9 cellular contexts compared by ENCODE assay signal in genomic region chr2:20449501-20450200, GRCh38. TPM values are rescaled to one million over a fixed set of nuclear protein-coding genes. Genes with fewer than 3 reads are reported as not detected.
A peak's percentile ranks its signal among the peaks of the same experiment; 100 is the strongest.
DNase-seq lines count a peak whose midpoint lies in the region; ATAC-seq, FAIRE-seq and TF ChIP-seq lines count a peak whose summit lies in the region.
"Had no signal": no experiment of that assay in that cellular context is flagged by ENCODE, and none has a peak within 500 bp of the region (broad histone marks: within the 10 kb centered on the region; RNA-seq: fewer than 3 reads in every experiment).

No MANE protein-coding gene starts in this region.

- peak overlapping the region in 1 of 10 donors; percentile 18 for H3K27ac Mint-ChIP-seq in naive thymus-derived CD8-positive, alpha-beta T cell

- peak overlapping the region; percentile 46 to 95; a peak in 5 of 6 replicates for H3K27ac ChIP-seq in A549
- H3K27ac ChIP-seq in ectodermal cell (ENCODE audit: insufficient read depth, low read depth, low read length, poor library complexity, severe bottlenecking): no peak overlapping the region

- no peak overlapping the region for H3K9ac ChIP-seq in Loucy (ENCODE audit: low read depth, low read length, poor library complexity, severe bottlenecking)

- no peaks in the 10 kb centered on the region for H3K9me3 ChIP-seq in A549
- H3K9me3 ChIP-seq in Loucy (ENCODE audit: insufficient read depth, low read depth, low read length): no peaks in the 10 kb centered on the region
- H3K9me3 ChIP-seq in ectodermal cell (ENCODE audit: control insufficient read depth, low read length): no peaks in the 10 kb centered on the region

- in situ Hi-C loops in GM13976 (cut with MboI; ENCODE audit: low sequenced_read_pairs, unreplicated experiment): no loop called here

- CTCF ChIA-PET in A549 (lab: Yijun Ruan, JAX): interaction anchor here (0.9 to 10.5 kb wide), 10 partner anchors 11 to 202 kb away, joined by 3 to 210 read pairs (median 4); partner anchors contain the start of gene HS1BP3

- no peak for TF ChIP-seq POLR2A in A549 (IDR thresholded peaks at IDR 0.05; ENCODE audit: low read length)

- no peaks in the 10 kb centered on the region for H3K9me2 ChIP-seq in Loucy (replicated peaks; ENCODE audit: low read depth, low read length)

- H3K4me1 Mint-ChIP-seq in naive thymus-derived CD8-positive, alpha-beta T cell: peaks cover 0 to 15% (median 7%) of the 10 kb centered on the region in 4 donors

- peak overlapping the region; percentile 72; the same call in 1 of the 2 replicates for H2AFZ ChIP-seq in Loucy (ENCODE audit: low read length)

- H3K4me3 ChIP-seq in A549 (peak overlapping the region; percentile 90), Loucy (ENCODE audit: low read length, poor library complexity, severe bottlenecking) (no peak overlapping the region), ectodermal cell (ENCODE audit: insufficient read depth, low read depth, low read length) (peak overlapping the region; percentile 89)

- TF ChIP-seq CTCF in A549 (IDR thresholded peaks at IDR 0.05) (no peak), Loucy (conservative IDR thresholded peaks at IDR 0.05; ENCODE audit: low read length) (no peak), GM13976 (IDR thresholded peaks at IDR 0.05; ENCODE audit: borderline replicate concordance, control extremely low read depth, extremely low read depth, insufficient read depth, missing control alignments) (no peak)

- no peaks in the 10 kb centered on the region for H4K20me1 ChIP-seq in Loucy (ENCODE audit: insufficient read depth, low read length, poor library complexity, severe bottlenecking)

- H3K9me3 Mint-ChIP-seq in naive thymus-derived CD8-positive, alpha-beta T cell: no peaks in the 10 kb centered on the region

- no peaks in the 10 kb centered on the region for H3K27me3 ChIP-seq in Loucy (ENCODE audit: insufficient read depth, low read length, poor library complexity, severe bottlenecking)
- peaks cover 4% of the 10 kb centered on the region for H3K27me3 ChIP-seq in ectodermal cell (ENCODE audit: control insufficient read depth, insufficient read depth, low read length, poor library complexity, severe bottlenecking)

- no peaks in the 10 kb centered on the region for H3F3A ChIP-seq in Loucy (ENCODE audit: low read depth)

- no peaks in the 10 kb centered on the region for H3K79me2 ChIP-seq in Loucy (ENCODE audit: insufficient read depth, low read length)

- peaks cover 36% of the 10 kb centered on the region for H3K4me1 ChIP-seq in A549
- H3K4me1 ChIP-seq in Loucy (ENCODE audit: insufficient read depth, low read length, poor library complexity, severe bottlenecking): peaks cover 26% of the 10 kb centered on the region
- peaks cover 23% of the 10 kb centered on the region for H3K4me1 ChIP-seq in ectodermal cell (ENCODE audit: control insufficient read depth, insufficient read depth, low read length)

- H3K4me2 ChIP-seq in A549: peak overlapping the region; percentile 82
- peak overlapping the region; percentile 43 for H3K4me2 ChIP-seq in Loucy (ENCODE audit: low read depth, low read length, poor library complexity, severe bottlenecking)

- no peak for TF ChIP-seq EP300 in A549 (IDR thresholded peaks at IDR 0.05)

- H3K36me3 Mint-ChIP-seq in naive thymus-derived CD8-positive, alpha-beta T cell: peaks cover 0 to 2% (median 0%) of the 10 kb centered on the region in 3 donors

- peak overlapping the region in 6 of 10 donors; percentile 31 to 83 (median 64) for H3K4me3 Mint-ChIP-seq in naive thymus-derived CD8-positive, alpha-beta T cell

- 65% methylated on average over 7 of the region's 7 CpGs for WGBS in A549 (ENCODE audit: missing lambda C conversion rate)
- 55 to 60% methylated on average over 7 of the region's 7 CpGs for WGBS in ectodermal cell, 2 experiments

- TF ChIP-seq RAD21 in A549 (conservative IDR thresholded peaks at IDR 0.05 in 1 of 2, IDR thresholded peaks at IDR 0.05 in 1 of 2): no peak

- DNase-seq in A549 (ENCODE audit: low read depth in 1 of 2, low spot score in 1 of 2) (peak; percentile 42 to 49), GM13976 (ENCODE audit: low spot score) (no peak)
- no peak for DNase-seq in naive thymus-derived CD8-positive, alpha-beta T cell
- DNase-seq in stimulated activated CD4-positive, alpha-beta T cell treated with anti-CD3 and anti-CD28 coated beads, Interleukin-4, amount 100 ng/mL, for 4 hours: no peak

- peaks cover 8 to 15% (median 12%) of the 10 kb centered on the region in 5 donors for H3K27me3 Mint-ChIP-seq in naive thymus-derived CD8-positive, alpha-beta T cell

- ATAC-seq in A549 (no peak), GM19397 (IDR thresholded peaks at IDR 0.05; ENCODE audit: unreplicated experiment) (no peak), HG03135 (IDR thresholded peaks at IDR 0.05; ENCODE audit: unreplicated experiment) (no peak)
- ATAC-seq in naive thymus-derived CD8-positive, alpha-beta T cell: no peak

- FAIRE-seq in A549 (lab: Jason Lieb, UNC): no peak
- FAIRE-seq: TTC549 had no signal

- POLR2A ChIA-PET in A549 (lab: Yijun Ruan, JAX): interaction anchor here (0.6 to 5.5 kb wide), 15 partner anchors 9 to 192 kb away, joined by 3 to 137 read pairs (median 4); no protein-coding TSS in a partner anchor
- POLR2A ChIA-PET in naive thymus-derived CD8-positive, alpha-beta T cell (lab: Charles Lee): interaction anchor here (1.0 to 5.1 kb wide), 2 partner anchors 100 to 201 kb away, joined by 4 to 65 read pairs; partner anchors contain the start of gene HS1BP3

- H3K36me3 ChIP-seq in Loucy (ENCODE audit: insufficient read depth, low read length) (no peaks in the 10 kb centered on the region), ectodermal cell (ENCODE audit: control insufficient read depth, insufficient read depth, low read length) (no peaks in the 10 kb centered on the region)

TF ChIP-seq in A549, 52 proteins besides CTCF, POLR2A, EP300 and RAD21 (continues in another document):
- TF ChIP-seq MAFK (IDR thresholded peaks at IDR 0.05; ENCODE audit: partially characterized antibody): no peak
- TF ChIP-seq FOSB (CRISPR knock-in tag; IDR thresholded peaks at IDR 0.05): peak; percentile 80; the same call in 1 of the 2 replicates
- no peak for TF ChIP-seq ZNF302 (CRISPR knock-in tag; IDR thresholded peaks at IDR 0.05)
- TF ChIP-seq HOXB5 (CRISPR knock-in tag; IDR thresholded peaks at IDR 0.05): 0 out of 2 replicates have a peak, but pooled peaks have one; percentile 45
- peak; percentile 93 for TF ChIP-seq RARB (CRISPR knock-in tag; IDR thresholded peaks at IDR 0.05)
- no peak for TF ChIP-seq PHF8 (IDR thresholded peaks at IDR 0.05; ENCODE audit: borderline replicate concordance, low read depth)
- no peak for TF ChIP-seq CHD4 (IDR thresholded peaks at IDR 0.05; ENCODE audit: borderline replicate concordance)
- no peak for TF ChIP-seq USF2 (IDR thresholded peaks at IDR 0.05)
- TF ChIP-seq KDM5A (IDR thresholded peaks at IDR 0.05): no peak
- peak; percentile 95 for TF ChIP-seq HOXA7 (CRISPR knock-in tag; IDR thresholded peaks at IDR 0.05)
- no peak for TF ChIP-seq RCOR1 (IDR thresholded peaks at IDR 0.05; ENCODE audit: low read depth, low read length)
- peak; percentile 69; the same call in 1 of the 2 replicates for TF ChIP-seq TFCP2L1 (CRISPR knock-in tag; IDR thresholded peaks at IDR 0.05)
- no peak for TF ChIP-seq ZFP36 (IDR thresholded peaks at IDR 0.05; ENCODE audit: borderline replicate concordance, partially characterized antibody)
- TF ChIP-seq, protein P1, sequence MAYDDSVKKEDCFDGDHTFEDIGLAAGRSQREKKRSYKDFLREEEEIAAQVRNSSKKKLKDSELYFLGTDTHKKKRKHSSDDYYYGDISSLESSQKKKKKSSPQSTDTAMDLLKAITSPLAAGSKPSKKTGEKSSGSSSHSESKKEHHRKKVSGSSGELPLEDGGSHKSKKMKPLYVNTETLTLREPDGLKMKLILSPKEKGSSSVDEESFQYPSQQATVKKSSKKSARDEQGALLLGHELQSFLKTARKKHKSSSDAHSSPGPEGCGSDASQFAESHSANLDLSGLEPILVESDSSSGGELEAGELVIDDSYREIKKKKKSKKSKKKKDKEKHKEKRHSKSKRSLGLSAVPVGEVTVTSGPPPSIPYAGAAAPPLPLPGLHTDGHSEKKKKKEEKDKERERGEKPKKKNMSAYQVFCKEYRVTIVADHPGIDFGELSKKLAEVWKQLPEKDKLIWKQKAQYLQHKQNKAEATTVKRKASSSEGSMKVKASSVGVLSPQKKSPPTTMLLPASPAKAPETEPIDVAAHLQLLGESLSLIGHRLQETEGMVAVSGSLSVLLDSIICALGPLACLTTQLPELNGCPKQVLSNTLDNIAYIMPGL (CRISPR knock-in tag; IDR thresholded peaks at IDR 0.05; ENCODE audit: borderline replicate concordance): peak; percentile 45
- no peak for TF ChIP-seq KDM1A (IDR thresholded peaks at IDR 0.05; ENCODE audit: low read depth)

RNA-seq across cellular contexts. Expression of gene RHOB, which starts 2.8 kb away (rescaled TPM):
- 110 and 157 TPM in 2 replicates for polyA plus RNA-seq in A549 (2011; rRNA removed)
- 188 and 248 TPM in 2 replicates for polyA plus RNA-seq in A549 (2012; cell fraction: cytosol; rRNA removed)
- polyA plus RNA-seq in A549 (2012; cell fraction: nucleus; rRNA removed): 254 and 349 TPM in 2 replicates
- 84.5 to 99.9 TPM (median 87.1 TPM) in 3 replicates for polyA plus RNA-seq in A549 (2017; fragmentation: RNase III; extraction: RNeasy Plus Mini Kit Qiagen cat#74134 plus additional on column Dnase treatment)
- polyA minus RNA-seq in A549 (2011; rRNA and poly(A)+ RNA removed): 40.0 and 55.9 TPM in 2 replicates
- 124 TPM for polyA plus RNA-seq in ectodermal cell (2013, experiment 1 of 4)
- polyA plus RNA-seq in ectodermal cell (2013, experiment 2 of 4): 114 TPM
- polyA plus RNA-seq in ectodermal cell (2013, experiment 3 of 4): 102 TPM
- 102 TPM for polyA plus RNA-seq in ectodermal cell (2013, experiment 4 of 4)
- 10 to 100 TPM; 21.0 to 21.5 TPM for total RNA-seq in naive thymus-derived CD8-positive, alpha-beta T cell
- polyA plus RNA-seq in naive thymus-derived CD8-positive, alpha-beta T cell: 1 to 10 TPM; 1.3 to 2.0 (median 1.6) TPM

Comparison
In these comparisons a context has a peak if more than half of its experiments do, and no peak if none do; other contexts are left out.
1. DNase-seq: peak in A549 (2 of 2); none in naive thymus-derived CD8-positive, alpha-beta T cell (0 of 10), stimulated activated CD4-positive, alpha-beta T cell treated with anti-CD3 and anti-CD28 coated beads, Interleukin-4, amount 100 ng/mL, for 4 hours (0 of 2) and GM13976 (single experiment).
2. RNA of gene RHOB, which starts 2.8 kb away (polyA plus RNA-seq): 84.5 to 349 TPM in A549; 1.3 to 2.0 TPM in naive thymus-derived CD8-positive, alpha-beta T cell; every median in the first group is over 10 times any median in the second.